Comparison of ENCODE assay signal across 8 cellular contexts in the genomic region with DNA sequence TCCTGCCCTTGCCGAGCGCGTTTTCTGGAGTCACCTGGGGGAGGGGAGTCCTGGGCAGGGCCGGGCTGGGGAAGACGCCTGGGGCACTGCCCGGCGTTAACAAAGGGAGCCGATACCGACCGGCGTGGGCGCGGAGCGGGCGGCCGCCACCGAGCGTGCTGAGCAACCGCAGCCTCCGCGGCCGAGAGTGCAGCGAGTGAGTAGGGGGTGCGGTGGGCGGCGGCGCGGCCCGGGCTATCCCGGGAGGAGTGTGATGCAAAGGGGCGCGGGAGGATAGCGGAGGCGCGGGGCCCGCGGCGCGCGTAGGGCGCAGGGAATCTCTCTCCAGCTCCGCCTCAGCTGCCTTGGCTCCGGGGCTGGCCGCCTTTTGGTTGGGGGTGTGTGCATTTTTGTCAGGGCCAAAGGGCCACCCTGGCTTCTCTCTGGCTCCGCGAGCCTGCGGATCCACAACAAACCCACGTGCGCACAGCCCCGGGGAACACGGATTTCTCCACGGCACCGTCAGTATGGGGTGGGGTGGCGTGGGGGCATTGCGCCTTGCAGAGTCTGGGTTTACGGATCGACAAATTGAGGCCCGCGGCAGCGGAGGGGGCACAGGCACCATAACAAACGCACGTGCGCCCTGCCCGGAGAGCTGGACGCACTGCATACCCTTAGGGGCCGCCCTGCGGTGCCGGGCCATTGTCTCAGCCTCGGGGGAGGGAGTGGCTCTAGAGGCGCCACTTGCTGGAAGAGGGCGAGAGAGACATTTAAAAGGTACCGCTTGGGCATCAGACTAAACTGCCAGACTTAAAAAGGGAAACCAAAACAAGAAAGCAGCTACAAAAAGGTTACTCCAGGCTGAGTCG. TPM values are rescaled to one million over a fixed set of nuclear protein-coding genes. Genes with fewer than 3 reads are reported as not detected.
DNase-seq lines count a peak whose midpoint lies in the region; ATAC-seq and TF ChIP-seq lines count a peak whose summit lies in the region.

No MANE protein-coding gene starts in this region.

- H3K79me2 ChIP-seq in parathyroid adenoma = peaks cover 11% of the 10 kb centered on the region

- DNase-seq in DMS 273 treated with DMSO at 0.1 percent for 48 hours (lab: John Stamatoyannopoulos, UW) = peak; percentile 32
- DNase-seq in HUDEP-2 (lab: John Stamatoyannopoulos, UW; ENCODE audit: unreplicated experiment in 76 of 76) = peak in 64 of 76 experiments; percentile 2 to 72 (median 40)
- no peak for DNase-seq in RWPE2 (ENCODE audit: low spot score)
- peak; percentile 46 for DNase-seq in activated gamma-delta T cell treated with anti-CD3 and anti-CD28 coated beads, Interleukin-2, amount 50 U/mL, for 16 hours (ENCODE audit: low read depth)
- DNase-seq in head of caudate nucleus = peak in 36 of 42 donors; percentile 17 to 70 (median 38)
- DNase-seq in ureter (ENCODE audit: low spot score) = peak; percentile 64

- H3K9me3 ChIP-seq in RWPE2 (ENCODE audit: severe bottlenecking) (no peaks in the 10 kb centered on the region), parathyroid adenoma (ENCODE audit: control insufficient read depth, low read length) (no peaks in the 10 kb centered on the region)

- H2AFZ ChIP-seq in parathyroid adenoma = peak overlapping the region; percentile 83

- ATAC-seq in GM21390 (IDR thresholded peaks at IDR 0.05; ENCODE audit: unreplicated experiment) (peak; percentile 65), RWPE2 (ENCODE audit: low read depth) (peak; percentile 60)

- no peak overlapping the region for H3K27ac ChIP-seq in RWPE2 (ENCODE audit: poor library complexity, severe bottlenecking)
- H3K27ac ChIP-seq in parathyroid adenoma = peak overlapping the region; percentile 74

- H3K4me2 ChIP-seq in parathyroid adenoma (ENCODE audit: low read length) = peak overlapping the region; percentile 86

- no peaks in the 10 kb centered on the region for H3K4me1 ChIP-seq in RWPE2 (ENCODE audit: insufficient read depth, poor library complexity, severe bottlenecking)
- H3K4me1 ChIP-seq in parathyroid adenoma = peaks cover 5% of the 10 kb centered on the region

- TF ChIP-seq CTCF in RWPE2 (IDR thresholded peaks at IDR 0.05; ENCODE audit: poor library complexity, severe bottlenecking) (peak; percentile 4), parathyroid adenoma (IDR thresholded peaks at IDR 0.05) (no peak)

- no peaks in the 10 kb centered on the region for H3K27me3 ChIP-seq in RWPE2 (ENCODE audit: insufficient read depth, poor library complexity, severe bottlenecking)
- no peaks in the 10 kb centered on the region for H3K27me3 ChIP-seq in parathyroid adenoma (ENCODE audit: control insufficient read depth, insufficient read depth, low read length)

- intact Hi-C loops in head of caudate nucleus (cut with DNase I) = no loop called here

- H3K4me3 ChIP-seq in RWPE2 (ENCODE audit: severe bottlenecking) = peak overlapping the region; percentile 66
- peak overlapping the region; percentile 75 for H3K4me3 ChIP-seq in parathyroid adenoma (ENCODE audit: low read depth, low read length)

- no peaks in the 10 kb centered on the region for H3K36me3 ChIP-seq in RWPE2 (ENCODE audit: low read depth)
- H3K36me3 ChIP-seq in parathyroid adenoma (ENCODE audit: control insufficient read depth, insufficient read depth, low read length) = no peaks in the 10 kb centered on the region

- H3K9ac ChIP-seq in parathyroid adenoma = peak overlapping the region; percentile 5

RNA-seq across cellular contexts. Expression of a gene that starts 0.5 kb away (rescaled TPM):
- 46.0 TPM for total RNA-seq in ureter
